ENCODE assay signal across 18 cellular contexts in genomic region chr1:220149742-220150141, GRCh38. TPM values are rescaled to one million over a fixed set of nuclear protein-coding genes. Genes with fewer than 3 reads are reported as not detected.
A peak's percentile ranks its signal among the peaks of the same experiment; 100 is the strongest.
DNase-seq lines count a peak whose midpoint lies in the region; ATAC-seq, FAIRE-seq and TF ChIP-seq lines count a peak whose summit lies in the region.
"Had no signal": no experiment of that assay in that cellular context is flagged by ENCODE, and none has a peak within 500 bp of the region (broad histone marks: within the 10 kb centered on the region; RNA-seq: fewer than 3 reads in every experiment).

No MANE protein-coding gene starts in this region.

- intact Hi-C loops in HepG2 (cut with micrococcal nuclease; ENCODE audit: unreplicated experiment) (no loop called here), right lobe of liver (cut with DNase I) (no loop called here), activated B cell treated with CpG ODN at 0.5 μM for 24 hours (cut with micrococcal nuclease) (loop anchor here (2.0 kb wide), 1 partner anchor 23 kb away; no protein-coding TSS in a partner anchor)

- no peak for FAIRE-seq in HepG2 (lab: Jason Lieb, UNC)
- FAIRE-seq: endothelial cell of umbilical vein, H1 had no signal

- H3K27ac ChIP-seq in HepG2 (ENCODE audit: extremely low read length, insufficient read depth, low read length) (no peak overlapping the region), right lobe of liver (no peak overlapping the region)

- POLR2A ChIA-PET in HepG2 (lab: Yijun Ruan, JAX), result no interaction called here
- POLR2A ChIA-PET in activated B cell treated with CpG ODN at 0.5 μM for 24 hours (lab: Charles Lee), result interaction anchor here (0.7 kb wide), 2 partner anchors 10 to 544 kb away, joined by 6 to 8 read pairs; no protein-coding TSS in a partner anchor

- in situ Hi-C loops in HepG2 (cut with HindIII; ENCODE audit: extremely low pct_ligation_motif_present, low pct_unique_long_range_greater_than_20kb), result no loop called here
- in situ Hi-C loops in G401 (cut with HindIII; ENCODE audit: low sequenced_read_pairs), result no loop called here

- TF ChIP-seq RAD21 in HepG2 (CRISPR knock-in tag; IDR thresholded peaks at IDR 0.05), result no peak

- H3K4me1 Mint-ChIP-seq in activated B cell treated with CpG ODN at 0.5 μM for 24 hours, result peaks cover 7% of the 10 kb centered on the region
- H3K4me1 Mint-ChIP-seq: activated naive CD8-positive, alpha-beta T cell treated with anti-CD3 and anti-CD28 coated beads, Interleukin-2, amount 10 ng/mL, durations not matched to agents 7 days and 5 days had no signal

- DNase-seq in HepG2 (ENCODE audit: low spot score), result no peak
- no peak for DNase-seq in right lobe of liver
- DNase-seq in activated B cell treated with CpG ODN at 0.5 μM for 24 hours, result no peak
- no peak for DNase-seq in Kasumi-1 (lab: John Stamatoyannopoulos, UW)
- DNase-seq in mesenteric fat pad (ENCODE audit: low spot score), result no peak
- DNase-seq in G401 (ENCODE audit: low spot score), result no peak
- DNase-seq in RPMI8226, result no peak
- DNase-seq: activated CD8-positive, alpha-beta memory T cell treated with anti-CD3 and anti-CD28 coated beads, Interleukin-2, amount 50 U/mL, for 4 hours; activated naive CD8-positive, alpha-beta T cell treated with anti-CD3 and anti-CD28 coated beads, Interleukin-2, amount 10 ng/mL, durations not matched to agents 7 days and 5 days; islet precursor cell; mucosa of descending colon; NCI-H1048; NCI-H2227 treated with DMSO at 0.1 percent for 48 hours; PC-3; stimulated activated CD4-positive, alpha-beta T cell treated with anti-CD3 and anti-CD28 coated beads, Interleukin-15, amount 100 ng/mL, for 24 hours had no signal

- no peaks in the 10 kb centered on the region for H3K79me2 ChIP-seq in HepG2 (ENCODE audit: insufficient read depth, low read length)

- H3K36me3 ChIP-seq in HepG2 (replicated peaks in 1 of 2; ENCODE audit: control insufficient read depth in 1 of 2, insufficient read depth in 2 of 2, low read length in 2 of 2) (peaks cover 6 to 44% of the 10 kb centered on the region in 2 experiments), right lobe of liver (peaks cover 0 to 30% (median 3%) of the 10 kb centered on the region in 4 donors)

- no peaks in the 10 kb centered on the region for H3K4me1 ChIP-seq in HepG2 (ENCODE audit: insufficient read depth, low read length)
- peaks cover 0 to 10% (median 4%) of the 10 kb centered on the region in 4 donors for H3K4me1 ChIP-seq in right lobe of liver

- CTCF ChIA-PET in HepG2 (lab: Yijun Ruan, JAX; ENCODE audit: low intra/inter-chr PET ratio, low total read pairs), result no interaction called here
- CTCF ChIA-PET in activated B cell treated with CpG ODN at 0.5 μM for 24 hours (lab: Charles Lee), result interaction anchor here (1.0 kb wide), 1 partner anchor 583 kb away, joined by 3 read pairs; no protein-coding TSS in a partner anchor

- H3K36me3 Mint-ChIP-seq in activated B cell treated with CpG ODN at 0.5 μM for 24 hours (ENCODE audit: low read depth), result peaks cover 72% of the 10 kb centered on the region

- WGBS in HepG2 (ENCODE audit: low lambda C conversion rate), result 92% methylated on average over 1 of the region's 1 CpG
- 88% methylated on average over 1 of the region's 1 CpG for WGBS in right lobe of liver (ENCODE audit: insufficient coverage, low coverage, low lambda C conversion rate, missing lambda C conversion rate)

- H3K9me3 ChIP-seq in HepG2 (ENCODE audit: low read length) (no peaks in the 10 kb centered on the region), right lobe of liver (no peaks in the 10 kb centered on the region)
- H3K9me3 ChIP-seq: mucosa of descending colon had no signal

- no peaks in the 10 kb centered on the region for H3K9me3 Mint-ChIP-seq in activated B cell treated with CpG ODN at 0.5 μM for 24 hours
- H3K9me3 Mint-ChIP-seq: activated naive CD8-positive, alpha-beta T cell treated with anti-CD3 and anti-CD28 coated beads, Interleukin-2, amount 10 ng/mL, durations not matched to agents 7 days and 5 days had no signal

- H3K9ac ChIP-seq in HepG2 (ENCODE audit: insufficient read depth, low read depth, low read length), result no peak overlapping the region

- no peaks in the 10 kb centered on the region; the same call in 1 of the 2 replicates for H4K20me1 ChIP-seq in HepG2 (ENCODE audit: insufficient read depth, low read length)

- TF ChIP-seq POLR2A in HepG2 (IDR thresholded peaks at IDR 0.05; ENCODE audit: insufficient read depth in 1 of 2, low read depth in 2 of 2, low read length in 2 of 2), result no peak
- no peak for TF ChIP-seq POLR2A in right lobe of liver (IDR thresholded peaks at IDR 0.05)

- ATAC-seq in HepG2, result no peak
- ATAC-seq in right lobe of liver, result no peak
- ATAC-seq in HG02885 (IDR thresholded peaks at IDR 0.05; ENCODE audit: poor library complexity, unreplicated experiment), result peak; percentile 70
- ATAC-seq in activated B cell treated with CpG ODN at 0.5 μM for 24 hours (ENCODE audit: low read depth), result peak; percentile 50
- ATAC-seq: mucosa of descending colon, PC-3 had no signal

- peak overlapping the region; percentile 53 for H3K27ac Mint-ChIP-seq in activated B cell treated with CpG ODN at 0.5 μM for 24 hours
- H3K27ac Mint-ChIP-seq: activated naive CD8-positive, alpha-beta T cell treated with anti-CD3 and anti-CD28 coated beads, Interleukin-2, amount 10 ng/mL, durations not matched to agents 7 days and 5 days had no signal

- TF ChIP-seq CTCF in HepG2 (CRISPR knock-in tag; IDR thresholded peaks at IDR 0.05) (no peak), right lobe of liver (IDR thresholded peaks at IDR 0.05) (no peak), activated B cell treated with CpG ODN at 0.5 μM for 24 hours (IDR thresholded peaks at IDR 0.05) (no peak)

- H3K4me3 ChIP-seq in HepG2 (replicated peaks in 1 of 3; ENCODE audit: insufficient read depth in 1 of 3, low read depth in 2 of 3, low read length in 3 of 3) (no peak overlapping the region), right lobe of liver (no peak overlapping the region)
- H3K4me3 ChIP-seq: mucosa of descending colon had no signal

- BruUV-seq in HepG2 (replicated peaks; lab: Mats Ljungman, UMichigan), result TSS peak; percentile 24

- H2AFZ ChIP-seq in HepG2 (ENCODE audit: low read length), result no peak overlapping the region

- H3K27me3 Mint-ChIP-seq in activated B cell treated with CpG ODN at 0.5 μM for 24 hours, result no peaks in the 10 kb centered on the region
- H3K27me3 Mint-ChIP-seq: activated naive CD8-positive, alpha-beta T cell treated with anti-CD3 and anti-CD28 coated beads, Interleukin-2, amount 10 ng/mL, durations not matched to agents 7 days and 5 days had no signal

- TF ChIP-seq EP300 in HepG2 (IDR thresholded peaks at IDR 0.05; ENCODE audit: low read depth in 2 of 2, low read length in 2 of 2) (no peak), HepG2 (CRISPR knock-in tag; IDR thresholded peaks at IDR 0.05; ENCODE audit: borderline replicate concordance) (no peak)

- H3K27me3 ChIP-seq in HepG2 (ENCODE audit: control insufficient read depth in 1 of 2, insufficient read depth in 2 of 2, low read length in 2 of 2) (no peaks in the 10 kb centered on the region), right lobe of liver (no peaks in the 10 kb centered on the region)

- H3K4me2 ChIP-seq in HepG2 (ENCODE audit: low read depth, low read length), result no peak overlapping the region

- H3K4me3 Mint-ChIP-seq in activated B cell treated with CpG ODN at 0.5 μM for 24 hours, result no peak overlapping the region
- H3K4me3 Mint-ChIP-seq: activated naive CD8-positive, alpha-beta T cell treated with anti-CD3 and anti-CD28 coated beads, Interleukin-2, amount 10 ng/mL, durations not matched to agents 7 days and 5 days had no signal

TF ChIP-seq in HepG2, 621 proteins besides CTCF, POLR2A, EP300 and RAD21 (continues in another document):
- TF ChIP-seq ARNTL (CRISPR knock-in tag; IDR thresholded peaks at IDR 0.05) (no peak), ZNF232 (CRISPR knock-in tag; IDR thresholded peaks at IDR 0.05; ENCODE audit: borderline replicate concordance) (no peak), BCL3 (CRISPR knock-in tag; IDR thresholded peaks at IDR 0.05) (no peak), ZNF746 (CRISPR knock-in tag; IDR thresholded peaks at IDR 0.05) (no peak)

RNA-seq across cellular contexts. Expression of gene IARS2, which starts 55.8 kb away (rescaled TPM):
- total RNA-seq in HepG2 (2016; rRNA removed; fragmentation: Illumina TruSeq; extraction: Trizol) (122 and 130 TPM in 2 replicates), right lobe of liver (10 to 100 TPM; 46.7 to 64.7 (median 50.0) TPM), activated B cell treated with CpG ODN at 0.5 μM for 24 hours (39.8 and 41.9 TPM in 2 replicates), mesenteric fat pad (78.5 TPM)
- 16.6 and 19.1 TPM in 2 replicates for total RNA-seq in HepG2 (2016; cell fraction: cytosol; rRNA removed; fragmentation: Illumina TruSeq; extraction: Trizol; ENCODE audit: low read depth)
- 120 and 124 TPM in 2 replicates for total RNA-seq in HepG2 (2016; cell fraction: insoluble cytoplasmic fraction; rRNA removed; fragmentation: Illumina TruSeq; extraction: Trizol)
- 40.8 and 44.8 TPM in 2 replicates for total RNA-seq in HepG2 (2016; cell fraction: membrane; rRNA removed; fragmentation: Illumina TruSeq; extraction: Trizol)
- 73.1 and 86.9 TPM in 2 replicates for total RNA-seq in HepG2 (2016; cell fraction: nucleus; rRNA removed; fragmentation: Illumina TruSeq; extraction: Trizol)
- polyA plus RNA-seq in HepG2 (2011; rRNA removed), result 26.2 and 28.6 TPM in 2 replicates
- polyA plus RNA-seq in HepG2 (2011; cell fraction: cytosol; rRNA removed), result 14.1 and 21.4 TPM in 2 replicates
- polyA plus RNA-seq in HepG2 (2011; cell fraction: nucleus; rRNA removed), result 11.0 and 12.0 TPM in 2 replicates
- 71.9 and 104 TPM in 2 replicates for polyA plus RNA-seq in HepG2 (2012)
- 7.5 and 8.6 TPM in 2 replicates for polyA plus RNA-seq in HepG2 (2016; cell fraction: cytosol; fragmentation: Illumina TruSeq; extraction: Trizol; ENCODE audit: low read depth)
- polyA plus RNA-seq in HepG2 (2016; cell fraction: insoluble cytoplasmic fraction; fragmentation: Illumina TruSeq; extraction: Trizol; ENCODE audit: low read depth), result 97.9 and 98.9 TPM in 2 replicates
- polyA plus RNA-seq in HepG2 (2016; cell fraction: membrane; fragmentation: Illumina TruSeq; extraction: Trizol; ENCODE audit: low read depth), result 17.7 and 22.8 TPM in 2 replicates
- polyA plus RNA-seq in HepG2 (2016; cell fraction: nucleus; fragmentation: Illumina TruSeq; extraction: Trizol; ENCODE audit: insufficient read depth, low read depth), result 65.0 and 69.9 TPM in 2 replicates
- polyA minus RNA-seq in HepG2 (2011; rRNA and poly(A)+ RNA removed; ENCODE audit: low replicate concordance), result 29.3 and 35.1 TPM in 2 replicates
- polyA minus RNA-seq in HepG2 (2011; cell fraction: cytosol; rRNA and poly(A)+ RNA removed), result 32.2 and 35.2 TPM in 2 replicates
- polyA minus RNA-seq in HepG2 (2011; cell fraction: nucleus; rRNA and poly(A)+ RNA removed), result 28.1 and 35.4 TPM in 2 replicates
- total RNA-seq in G401 (2014; rRNA removed; shearing (Covaris generic)), result 130 and 147 TPM in 2 replicates

Comparison
In these comparisons a context has a peak if more than half of its experiments do, and no peak if none do; other contexts are left out.
1. ATAC-seq: peak in HG02885 (single experiment) and activated B cell treated with CpG ODN at 0.5 μM for 24 hours (single experiment); none in HepG2 (single experiment) and right lobe of liver (0 of 4).